Comparison of ENCODE assay signal across 9 cellular contexts in the genomic region with DNA sequence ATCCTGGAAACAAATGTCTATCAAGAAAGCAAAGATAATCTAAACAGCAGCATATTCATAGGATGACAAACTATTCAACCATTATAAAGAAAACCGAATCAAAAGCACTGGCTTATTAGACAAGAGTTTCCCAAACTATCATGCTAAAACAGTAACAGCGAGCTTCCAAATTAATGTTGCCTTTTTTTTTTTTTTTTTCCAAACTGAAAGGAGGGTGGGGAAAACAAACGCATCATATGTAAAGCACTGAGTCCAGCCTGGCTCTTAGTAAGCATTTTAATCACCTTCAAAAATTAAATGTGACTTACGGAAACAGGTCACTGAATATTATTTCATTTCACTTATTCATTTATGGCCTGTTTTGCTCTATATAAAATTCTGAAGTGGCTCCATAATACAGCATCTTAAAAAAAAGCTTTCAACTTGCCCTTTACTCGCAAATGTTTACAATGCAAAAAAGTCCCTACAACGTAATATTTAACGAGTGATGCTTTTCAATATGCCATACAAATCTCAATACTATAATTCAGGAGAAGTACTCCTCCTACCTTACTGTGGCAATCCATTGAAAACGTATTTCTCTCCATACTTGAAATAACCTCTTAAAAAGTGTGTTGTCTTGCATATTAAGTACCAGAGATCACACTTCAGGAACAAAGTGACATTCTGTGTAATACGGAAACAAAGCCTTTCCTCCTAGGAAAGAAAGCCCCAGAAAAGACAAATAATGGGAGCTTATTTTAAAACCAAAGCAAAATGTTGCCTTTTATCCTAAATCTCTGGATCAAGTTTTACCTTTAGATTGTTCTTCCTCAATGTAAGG. TPM values are rescaled to one million over a fixed set of nuclear protein-coding genes. Genes with fewer than 3 reads are reported as not detected.
DNase-seq lines count a peak whose midpoint lies in the region; ATAC-seq and TF ChIP-seq lines count a peak whose summit lies in the region.
"Had no signal": no experiment of that assay in that cellular context is flagged by ENCODE, and none has a peak within 500 bp of the region (broad histone marks: within the 10 kb centered on the region; RNA-seq: fewer than 3 reads in every experiment).

No MANE protein-coding gene starts in this region.

- H3K36me3 ChIP-seq in HCT116 (ENCODE audit: control insufficient read depth in 1 of 2, insufficient read depth in 2 of 2, low read length in 2 of 2) (no peaks in the 10 kb centered on the region), breast epithelium (no peaks in the 10 kb centered on the region), kidney epithelial cell (ENCODE audit: control insufficient read depth, insufficient read depth, low read length) (no peaks in the 10 kb centered on the region), skeletal muscle tissue (ENCODE audit: control insufficient read depth in 3 of 3, insufficient read depth in 3 of 3, low read length in 3 of 3) (no peaks in the 10 kb centered on the region)

- peak overlapping the region; percentile 63 to 79 for H3K4me3 ChIP-seq in HCT116 (replicated peaks in 1 of 2; ENCODE audit: low read depth in 1 of 2, low read length in 2 of 2)
- H3K4me3 ChIP-seq in breast epithelium, result peak overlapping the region; percentile 75 to 86 (median 83)
- peak overlapping the region; percentile 84 for H3K4me3 ChIP-seq in kidney epithelial cell (ENCODE audit: low read depth, low read length)
- peak overlapping the region; percentile 84 to 92 (median 86) for H3K4me3 ChIP-seq in skeletal muscle tissue (ENCODE audit: low read length in 3 of 3)

- RAD21 ChIA-PET in HCT116 (lab: Charles Lee; ENCODE audit: low non-redundant PET in 1 of 2, low total read pairs in 2 of 2, uncharacterized antibody in 2 of 2, unreplicated experiment in 2 of 2), result interaction anchor here in 1 of 2 experiments (1.1 kb wide), 1 partner anchor 101 kb away, joined by 3 read pairs; no protein-coding TSS in a partner anchor

- H3K9me3 ChIP-seq in HCT116 (ENCODE audit: control insufficient read depth in 1 of 2, insufficient read depth in 1 of 2, low read depth in 1 of 2, low read length in 2 of 2), result no peaks in the 10 kb centered on the region
- H3K9me3 ChIP-seq in breast epithelium, result no peaks in the 10 kb centered on the region
- no peaks in the 10 kb centered on the region for H3K9me3 ChIP-seq in skeletal muscle tissue (ENCODE audit: control insufficient read depth in 3 of 3, low read length in 3 of 3)

- ATAC-seq in HCT116, result no peak
- no peak for ATAC-seq in GM18505 (IDR thresholded peaks at IDR 0.05; ENCODE audit: unreplicated experiment)
- ATAC-seq in HG02571 (IDR thresholded peaks at IDR 0.05; ENCODE audit: unreplicated experiment), result no peak
- no peak for ATAC-seq in GM18520 (IDR thresholded peaks at IDR 0.05; ENCODE audit: unreplicated experiment)

- H2AFZ ChIP-seq in HCT116 (ENCODE audit: low read depth, low read length, poor library complexity, severe bottlenecking), result no peak overlapping the region

- H3K4me2 ChIP-seq in HCT116 (ENCODE audit: low read length), result peak overlapping the region; percentile 81

- H3K27ac ChIP-seq in HCT116 (ENCODE audit: low read depth, low read length) (peak overlapping the region; percentile 93; the same call in 1 of the 2 replicates), breast epithelium (peak overlapping the region; percentile 41 to 95), skeletal muscle tissue (ENCODE audit: low read depth, low read length) (peak overlapping the region; percentile 84)

- H3K9me2 ChIP-seq in HCT116 (ENCODE audit: insufficient read depth), result no peaks in the 10 kb centered on the region

- no peaks in the 10 kb centered on the region for H3K27me3 ChIP-seq in HCT116 (ENCODE audit: insufficient read depth, low read length)
- no peaks in the 10 kb centered on the region for H3K27me3 ChIP-seq in breast epithelium
- no peaks in the 10 kb centered on the region for H3K27me3 ChIP-seq in kidney epithelial cell (ENCODE audit: control insufficient read depth, insufficient read depth, low read length)
- no peaks in the 10 kb centered on the region for H3K27me3 ChIP-seq in skeletal muscle tissue (ENCODE audit: control insufficient read depth in 3 of 3, insufficient read depth in 3 of 3, low read length in 3 of 3)

- DNase-seq in HCT116 (ENCODE audit: low read depth, low spot score), result no peak
- no peak for DNase-seq in breast epithelium (ENCODE audit: low spot score in 2 of 2)
- DNase-seq in kidney epithelial cell (ENCODE audit: low read depth), result no peak
- DNase-seq in GM13976 (ENCODE audit: low spot score), result no peak
- DNase-seq: stimulated activated CD4-positive, alpha-beta T cell treated with anti-CD3 and anti-CD28 coated beads, Interleukin-12 subunit alpha, Interleukin-12 subunit beta, amount 100 ng/mL, for 4 hours had no signal

- TF ChIP-seq CTCF in HCT116 (IDR thresholded peaks at IDR 0.05 in 2 of 3, conservative IDR thresholded peaks at IDR 0.05 in 1 of 3; ENCODE audit: borderline replicate concordance in 1 of 3, insufficient read depth in 1 of 3, low read depth in 2 of 3, low read length in 2 of 3) (no peak), breast epithelium (IDR thresholded peaks at IDR 0.05) (no peak), kidney epithelial cell (IDR thresholded peaks at IDR 0.05; ENCODE audit: insufficient read depth, low read length, poor library complexity, severe bottlenecking) (no peak), GM13976 (IDR thresholded peaks at IDR 0.05; ENCODE audit: borderline replicate concordance, control extremely low read depth, extremely low read depth, insufficient read depth, missing control alignments) (no peak)

- TF ChIP-seq POLR2A in HCT116 (IDR thresholded peaks at IDR 0.05; ENCODE audit: borderline replicate concordance, extremely low read depth, insufficient read depth, insufficient read length), result no peak
- TF ChIP-seq POLR2A in breast epithelium (IDR thresholded peaks at IDR 0.05), result no peak
- no peak for TF ChIP-seq POLR2A in GM18505 (IDR thresholded peaks at IDR 0.05; ENCODE audit: borderline replicate concordance, extremely low read depth, insufficient read depth, insufficient read length)

- H3K9ac ChIP-seq in HCT116 (ENCODE audit: low read length), result peak overlapping the region; percentile 84
- H3K9ac ChIP-seq in skeletal muscle tissue (ENCODE audit: low read depth in 1 of 3, low read length in 3 of 3), result peak overlapping the region; percentile 80 to 85 (median 85)

- BruUV-seq in HCT116 (replicated peaks; lab: Mats Ljungman, UMichigan), result no TSS peak

- intact Hi-C loops in HCT116 (cut with micrococcal nuclease) (loop anchor here (2.0 kb wide), 1 partner anchor 101 kb away; no protein-coding TSS in a partner anchor), breast epithelium (cut with DNase I; ENCODE audit: low total_unique reads) (no loop called here)

- POLR2A ChIA-PET in HCT116 (lab: Charles Lee), result interaction anchor here (1.0 to 2.5 kb wide), 2 partner anchors 75 to 106 kb away, joined by 3 to 12 read pairs; no protein-coding TSS in a partner anchor

- in situ Hi-C loops in GM13976 (cut with MboI; ENCODE audit: low sequenced_read_pairs, unreplicated experiment), result no loop called here

- H3K79me2 ChIP-seq in HCT116 (ENCODE audit: insufficient read depth, low read length), result peaks cover 63% of the 10 kb centered on the region

- H3K4me1 ChIP-seq in HCT116 (ENCODE audit: control insufficient read depth in 1 of 2, insufficient read depth in 2 of 2, low read length in 2 of 2) (peaks cover 16 to 45% of the 10 kb centered on the region in 2 experiments), breast epithelium (no peaks in the 10 kb centered on the region), skeletal muscle tissue (ENCODE audit: control insufficient read depth in 3 of 3, insufficient read depth in 3 of 3, low read length in 3 of 3) (peaks cover 14 to 18% (median 16%) of the 10 kb centered on the region in 3 donors)

- CTCF ChIA-PET in HCT116 (lab: Charles Lee), result interaction anchor here (0.5 to 1.0 kb wide), 2 partner anchors 105 to 153 kb away, joined by 3 read pairs; no protein-coding TSS in a partner anchor

- no peak for TF ChIP-seq RAD21 in HCT116 (IDR thresholded peaks at IDR 0.05; ENCODE audit: low read depth)

- H4K20me1 ChIP-seq in HCT116 (ENCODE audit: insufficient read depth), result peaks cover under 1% of the 10 kb centered on the region; the same call in 1 of the 2 replicates

TF ChIP-seq in HCT116, 20 proteins besides CTCF, POLR2A, EP300 and RAD21:
- TF ChIP-seq, protein P1, sequence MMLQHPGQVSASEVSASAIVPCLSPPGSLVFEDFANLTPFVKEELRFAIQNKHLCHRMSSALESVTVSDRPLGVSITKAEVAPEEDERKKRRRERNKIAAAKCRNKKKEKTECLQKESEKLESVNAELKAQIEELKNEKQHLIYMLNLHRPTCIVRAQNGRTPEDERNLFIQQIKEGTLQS (IDR thresholded peaks at IDR 0.05), result no peak

RNA-seq across cellular contexts. Expression of a gene that starts 2.1 kb away (rescaled TPM):
- total RNA-seq in HCT116 (2021; ENCODE audit: unreplicated experiment) (83.6 TPM), breast epithelium (100 to 1,000 TPM in 1 of 3 donors, 10 to 100 TPM in 2; 92.8 to 101 (median 97.2) TPM), kidney epithelial cell (145 and 148 TPM in 2 replicates), skeletal muscle tissue (53.2 TPM)
- polyA plus RNA-seq in HCT116 (2012), result 34.7 and 39.7 TPM in 2 replicates
